In genomic region chr5:172805736-172806255, GRCh38 we compare ENCODE assay signal across 2 cellular contexts.
TF ChIP-seq lines count a peak whose summit lies in the region.

No MANE protein-coding gene starts in this region.

TF ChIP-seq in liver, 16 proteins besides CTCF, POLR2A, EP300 and RAD21:
- no peak for TF ChIP-seq YY1 (IDR thresholded peaks at IDR 0.05)
- TF ChIP-seq MAX (IDR thresholded peaks at IDR 0.05) = no peak
- TF ChIP-seq NR2F2 (IDR thresholded peaks at IDR 0.05) = no peak
- TF ChIP-seq HNF4A (conservative IDR thresholded peaks at IDR 0.05) = no peak
- TF ChIP-seq TAF1 (conservative IDR thresholded peaks at IDR 0.05) = no peak
- TF ChIP-seq ATF3 (IDR thresholded peaks at IDR 0.05) = no peak
- no peak for TF ChIP-seq SP1 (IDR thresholded peaks at IDR 0.05)
- TF ChIP-seq REST (IDR thresholded peaks at IDR 0.05) = no peak
- TF ChIP-seq EGR1 (IDR thresholded peaks at IDR 0.05; ENCODE audit: low read depth in 2 of 2) = no peak
- TF ChIP-seq JUND (IDR thresholded peaks at IDR 0.05) = no peak
- TF ChIP-seq FOXA1 (IDR thresholded peaks at IDR 0.05) = no peak
- TF ChIP-seq FOXA2 (IDR thresholded peaks at IDR 0.05) = no peak
- TF ChIP-seq GABPA (IDR thresholded peaks at IDR 0.05 in 1 of 2, conservative IDR thresholded peaks at IDR 0.05 in 1 of 2) = no peak
TF ChIP-seq in liver: peak in this region for 0.

TF ChIP-seq in HepG2, 621 proteins besides CTCF, POLR2A, EP300 and RAD21:
- no peak for TF ChIP-seq ZNF792 (CRISPR knock-in tag; IDR thresholded peaks at IDR 0.05)
